Comparison of ENCODE assay signal across 8 cellular contexts in the genomic region with DNA sequence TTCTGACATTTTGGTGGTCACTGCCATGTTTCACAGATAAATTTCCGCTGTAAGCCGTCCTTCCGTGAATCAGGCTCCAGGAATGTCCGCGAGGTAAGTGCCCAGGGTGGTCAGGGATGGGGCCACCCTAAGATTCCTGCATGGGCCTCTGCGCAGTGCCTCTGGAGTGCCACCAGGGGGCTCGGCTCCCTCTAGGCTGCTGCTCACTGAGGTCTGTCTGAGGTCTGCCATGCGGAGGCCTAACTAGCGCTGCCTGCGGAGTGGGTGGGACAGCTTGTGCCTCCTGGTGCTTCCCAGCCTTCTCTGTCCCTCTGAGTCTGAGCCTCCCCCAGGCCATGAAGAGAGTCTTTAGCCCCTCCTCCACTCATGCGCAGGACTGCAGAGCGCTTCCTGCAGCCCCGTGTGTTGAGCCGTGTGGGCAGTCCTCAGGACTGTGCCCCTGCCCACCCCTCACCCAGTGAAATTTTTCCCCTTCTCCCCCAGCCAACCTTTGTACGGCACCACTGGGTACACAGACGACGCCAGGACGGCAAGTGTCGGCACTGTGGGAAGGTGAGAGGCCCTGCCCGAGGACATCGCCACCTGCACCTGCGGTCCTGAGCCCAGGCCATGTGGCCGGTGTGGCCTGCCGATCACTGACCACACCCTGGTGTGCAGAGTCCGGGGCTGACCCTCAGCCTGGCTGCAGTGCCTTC. TPM values are rescaled to one million over a fixed set of nuclear protein-coding genes. Genes with fewer than 3 reads are reported as not detected.
DNase-seq lines count a peak whose midpoint lies in the region; ATAC-seq, FAIRE-seq and TF ChIP-seq lines count a peak whose summit lies in the region.

No MANE protein-coding gene starts in this region.

- peak; percentile 61 to 69 for ATAC-seq in natural killer cell treated with Interleukin-12 subunit alpha and Interleukin-12 subunit beta and Interleukin-15 and Interleukin-18, amount 100 ng/mL, for 72 hours
- ATAC-seq in GM21526 (IDR thresholded peaks at IDR 0.05; ENCODE audit: low FRiP score, unreplicated experiment) (no peak), HG03139 (IDR thresholded peaks at IDR 0.05; ENCODE audit: unreplicated experiment) (no peak)

- peaks cover 18% of the 10 kb centered on the region for H3K4me1 Mint-ChIP-seq in activated CD4-positive, alpha-beta T cell treated with anti-CD3 and anti-CD28 coated beads, Interleukin-2, amount 10 ng/mL, durations not matched to agents 7 days and 5 days
- H3K4me1 Mint-ChIP-seq in endothelial cell (ENCODE audit: unreplicated experiment): no peaks in the 10 kb centered on the region
- H3K4me1 Mint-ChIP-seq in natural killer cell treated with Interleukin-12 subunit alpha and Interleukin-12 subunit beta and Interleukin-15 and Interleukin-18, amount 100 ng/mL, for 72 hours (ENCODE audit: low read depth in 2 of 2): peaks cover 10 to 13% of the 10 kb centered on the region in 2 donors

- peaks cover 6% of the 10 kb centered on the region; the same call in 1 of the 2 replicates for H4K20me1 ChIP-seq in DOHH2 (ENCODE audit: control insufficient read depth, insufficient read depth, low read depth, low read length)

- H3K9me3 Mint-ChIP-seq in activated CD4-positive, alpha-beta T cell treated with anti-CD3 and anti-CD28 coated beads, Interleukin-2, amount 10 ng/mL, durations not matched to agents 7 days and 5 days: no peaks in the 10 kb centered on the region
- H3K9me3 Mint-ChIP-seq in endothelial cell (ENCODE audit: unreplicated experiment): no peaks in the 10 kb centered on the region
- H3K9me3 Mint-ChIP-seq in natural killer cell treated with Interleukin-12 subunit alpha and Interleukin-12 subunit beta and Interleukin-15 and Interleukin-18, amount 100 ng/mL, for 72 hours: no peaks in the 10 kb centered on the region

- no peak overlapping the region for H3K4me3 Mint-ChIP-seq in activated CD4-positive, alpha-beta T cell treated with anti-CD3 and anti-CD28 coated beads, Interleukin-2, amount 10 ng/mL, durations not matched to agents 7 days and 5 days
- no peak overlapping the region for H3K4me3 Mint-ChIP-seq in endothelial cell (ENCODE audit: unreplicated experiment)
- no peak overlapping the region for H3K4me3 Mint-ChIP-seq in natural killer cell treated with Interleukin-12 subunit alpha and Interleukin-12 subunit beta and Interleukin-15 and Interleukin-18, amount 100 ng/mL, for 72 hours

- no peaks in the 10 kb centered on the region for H3K9me2 ChIP-seq in DOHH2 (replicated peaks; ENCODE audit: control insufficient read depth, low read length)

- H3K4me2 ChIP-seq in DOHH2 (ENCODE audit: low read length): no peak overlapping the region

- DNase-seq in H54 (ENCODE audit: insufficient read length, low spot score): peak; percentile 98
- peak; percentile 37 for DNase-seq in NCI-H2107 treated with DMSO at 0.1 percent for 48 hours (lab: John Stamatoyannopoulos, UW; ENCODE audit: unreplicated experiment)
- peak; percentile 62 for DNase-seq in activated CD4-positive, alpha-beta T cell treated with anti-CD3 and anti-CD28 coated beads, Interleukin-2, amount 10 ng/mL, durations not matched to agents 7 days and 5 days
- peak; percentile 71 for DNase-seq in endothelial cell (ENCODE audit: low spot score)
- no peak for DNase-seq in natural killer cell treated with Interleukin-12 subunit alpha and Interleukin-12 subunit beta and Interleukin-15 and Interleukin-18, amount 100 ng/mL, for 72 hours (ENCODE audit: low spot score)

- H3K27me3 ChIP-seq in DOHH2 (ENCODE audit: control insufficient read depth, low read length): no peaks in the 10 kb centered on the region

- H3K79me2 ChIP-seq in DOHH2 (ENCODE audit: control insufficient read depth, low read length): peaks cover 4% of the 10 kb centered on the region; the same call in 1 of the 2 replicates

- no peaks in the 10 kb centered on the region for H3K27me3 Mint-ChIP-seq in activated CD4-positive, alpha-beta T cell treated with anti-CD3 and anti-CD28 coated beads, Interleukin-2, amount 10 ng/mL, durations not matched to agents 7 days and 5 days
- H3K27me3 Mint-ChIP-seq in endothelial cell (ENCODE audit: unreplicated experiment): peaks cover 17% of the 10 kb centered on the region
- H3K27me3 Mint-ChIP-seq in natural killer cell treated with Interleukin-12 subunit alpha and Interleukin-12 subunit beta and Interleukin-15 and Interleukin-18, amount 100 ng/mL, for 72 hours: no peaks in the 10 kb centered on the region

- no peak overlapping the region for H3K27ac ChIP-seq in DOHH2 (ENCODE audit: low read depth, low read length)

- FAIRE-seq in H54 (lab: Jason Lieb, UNC): peak; percentile 80

- H3K9me3 ChIP-seq in DOHH2 (ENCODE audit: control insufficient read depth, insufficient read depth, low read length): no peaks in the 10 kb centered on the region

- POLR2A ChIA-PET in activated CD4-positive, alpha-beta T cell treated with anti-CD3 and anti-CD28 coated beads, Interleukin-2, amount 10 ng/mL, durations not matched to agents 7 days and 5 days (lab: Charles Lee): no interaction called here

- peak; percentile 81 for TF ChIP-seq CTCF in DOHH2 (IDR thresholded peaks at IDR 0.05; ENCODE audit: low read depth, low read length, poor library complexity, severe bottlenecking)
- peak; percentile 83 for TF ChIP-seq CTCF in endothelial cell (IDR thresholded peaks at IDR 0.05; ENCODE audit: unreplicated experiment)

- H3K36me3 Mint-ChIP-seq in activated CD4-positive, alpha-beta T cell treated with anti-CD3 and anti-CD28 coated beads, Interleukin-2, amount 10 ng/mL, durations not matched to agents 7 days and 5 days (ENCODE audit: low read depth): peaks cover 38% of the 10 kb centered on the region
- H3K36me3 Mint-ChIP-seq in endothelial cell (ENCODE audit: low read depth, unreplicated experiment): peaks cover 12% of the 10 kb centered on the region
- H3K36me3 Mint-ChIP-seq in natural killer cell treated with Interleukin-12 subunit alpha and Interleukin-12 subunit beta and Interleukin-15 and Interleukin-18, amount 100 ng/mL, for 72 hours: no peaks in the 10 kb centered on the region

- no peak for TF ChIP-seq POLR2A in H54 (IDR thresholded peaks at IDR 0.05; ENCODE audit: low read depth, low read length)

- H3K4me3 ChIP-seq in DOHH2 (ENCODE audit: low read length): no peak overlapping the region

- H3F3A ChIP-seq in DOHH2 (ENCODE audit: control insufficient read depth, insufficient read depth): no peaks in the 10 kb centered on the region

- CTCF ChIA-PET in activated CD4-positive, alpha-beta T cell treated with anti-CD3 and anti-CD28 coated beads, Interleukin-2, amount 10 ng/mL, durations not matched to agents 7 days and 5 days (lab: Charles Lee): interaction anchor here (1.1 to 18.0 kb wide), 3 partner anchors 9 to 19 kb away, joined by 3 to 280 read pairs (median 8); partner anchors contain the start of gene DGKZ

- no peak overlapping the region for H3K27ac Mint-ChIP-seq in activated CD4-positive, alpha-beta T cell treated with anti-CD3 and anti-CD28 coated beads, Interleukin-2, amount 10 ng/mL, durations not matched to agents 7 days and 5 days
- H3K27ac Mint-ChIP-seq in endothelial cell (ENCODE audit: unreplicated experiment): no peak overlapping the region
- H3K27ac Mint-ChIP-seq in natural killer cell treated with Interleukin-12 subunit alpha and Interleukin-12 subunit beta and Interleukin-15 and Interleukin-18, amount 100 ng/mL, for 72 hours: no peak overlapping the region

- H3K36me3 ChIP-seq in DOHH2 (ENCODE audit: control insufficient read depth, low read length): peaks cover 27% of the 10 kb centered on the region

- peaks cover 5% of the 10 kb centered on the region; the same call in 1 of the 2 replicates for H3K4me1 ChIP-seq in DOHH2 (ENCODE audit: control insufficient read depth, low read length)

RNA-seq across cellular contexts. Expression of gene MDK, which starts 11.9 kb away (rescaled TPM):
- total RNA-seq in activated CD4-positive, alpha-beta T cell treated with anti-CD3 and anti-CD28 coated beads, Interleukin-2, amount 10 ng/mL, durations not matched to agents 7 days and 5 days: 10 to 100 TPM in 1 of 2 experiments, 1 to 10 TPM in 1; 8.2 to 10.5 TPM
- 553 TPM for total RNA-seq in endothelial cell (ENCODE audit: unreplicated experiment)
- 1 to 10 TPM; 1.4 to 4.0 TPM for total RNA-seq in natural killer cell treated with Interleukin-12 subunit alpha and Interleukin-12 subunit beta and Interleukin-15 and Interleukin-18, amount 100 ng/mL, for 72 hours

RNA-seq across cellular contexts. Expression of gene CHRM4, which starts 22.0 kb away (rescaled TPM):
- under 1 TPM; 0.12 to 0.31 TPM for total RNA-seq in activated CD4-positive, alpha-beta T cell treated with anti-CD3 and anti-CD28 coated beads, Interleukin-2, amount 10 ng/mL, durations not matched to agents 7 days and 5 days
- total RNA-seq in endothelial cell (ENCODE audit: unreplicated experiment): not detected
- under 1 TPM; 0.75 to 0.81 TPM for total RNA-seq in natural killer cell treated with Interleukin-12 subunit alpha and Interleukin-12 subunit beta and Interleukin-15 and Interleukin-18, amount 100 ng/mL, for 72 hours

RNA-seq across cellular contexts. Expression of gene DGKZ, which starts 22.3 kb away (rescaled TPM):
- total RNA-seq in activated CD4-positive, alpha-beta T cell treated with anti-CD3 and anti-CD28 coated beads, Interleukin-2, amount 10 ng/mL, durations not matched to agents 7 days and 5 days: 100 to 1,000 TPM; 178 to 187 TPM
- 127 TPM for total RNA-seq in endothelial cell (ENCODE audit: unreplicated experiment)
- 100 to 1,000 TPM; 104 to 207 TPM for total RNA-seq in natural killer cell treated with Interleukin-12 subunit alpha and Interleukin-12 subunit beta and Interleukin-15 and Interleukin-18, amount 100 ng/mL, for 72 hours

Comparison
In these comparisons a context has a peak if more than half of its experiments do, and no peak if none do; other contexts are left out.
1. ATAC-seq: peak in natural killer cell treated with Interleukin-12 subunit alpha and Interleukin-12 subunit beta and Interleukin-15 and Interleukin-18, amount 100 ng/mL, for 72 hours (2 of 2); none in GM21526 (single experiment) and HG03139 (single experiment).
2. RNA of gene MDK, which starts 11.9 kb away (total RNA-seq): 553 TPM in endothelial cell (single experiment); 8.2 to 10.5 TPM in activated CD4-positive, alpha-beta T cell treated with anti-CD3 and anti-CD28 coated beads, Interleukin-2, amount 10 ng/mL, durations not matched to agents 7 days and 5 days and 1.4 to 4.0 TPM in natural killer cell treated with Interleukin-12 subunit alpha and Interleukin-12 subunit beta and Interleukin-15 and Interleukin-18, amount 100 ng/mL, for 72 hours; every median in the first group is over 10 times any median in the second.